Comparison of ENCODE assay signal across 39 cellular contexts in the genomic region with DNA sequence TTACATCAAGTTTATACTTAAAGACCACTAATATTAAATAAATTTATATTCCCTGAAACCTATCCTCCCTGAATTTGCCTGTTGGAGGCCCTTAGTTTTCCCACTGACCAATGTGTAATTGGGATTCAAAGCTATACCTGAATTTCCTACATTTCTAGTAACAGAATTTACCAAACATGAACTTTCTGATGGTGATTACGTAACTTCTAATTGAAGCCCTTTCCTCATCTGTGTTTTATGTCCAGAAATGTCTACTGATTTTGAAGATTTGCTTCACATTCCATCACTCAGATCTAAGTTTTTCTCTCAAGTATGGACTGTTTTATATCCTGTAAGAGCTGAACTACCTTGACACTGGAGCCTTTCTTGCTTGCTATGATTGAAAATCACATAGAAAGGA. TPM values are rescaled to one million over a fixed set of nuclear protein-coding genes. Genes with fewer than 3 reads are reported as not detected.
"Had no signal": no experiment of that assay in that cellular context is flagged by ENCODE, and none has a peak within 500 bp of the region (broad histone marks: within the 10 kb centered on the region; RNA-seq: fewer than 3 reads in every experiment).

No MANE protein-coding gene starts in this region.

- H3K4me3 Mint-ChIP-seq: activated B cell treated with CpG ODN at 0.5 μM for 24 hours; activated CD4-positive, alpha-beta memory T cell treated with anti-CD3 and anti-CD28 coated beads for 36 hours; activated CD4-positive, alpha-beta T cell treated with anti-CD3 and anti-CD28 coated beads, Interleukin-2, amount 10 ng/mL, durations not matched to agents 24 days and 14 days; activated CD8-positive, alpha-beta T cell treated with anti-CD3 and anti-CD28 coated beads for 36 hours; activated naive CD4-positive, alpha-beta T cell treated with anti-CD3 and anti-CD28 coated beads for 36 hours; activated naive CD8-positive, alpha-beta T cell treated with anti-CD3 and anti-CD28 coated beads for 36 hours; activated T-cell treated with anti-CD3 and anti-CD28 coated beads, Interleukin-2, amount 50 U/mL, for 4 hours; activated T-cell treated with anti-CD3 and anti-CD28 coated beads, Interleukin-2, amount 50 U/mL, for 72 hours; activated T-helper 1 cell treated with anti-CD3 and anti-CD28 coated beads, Interleukin-12 subunit alpha, Interleukin-12 subunit beta, Interleukin-2, Interleukin-4 antibody, amounts not matched to agents 30 ng/mL and 10 ng/mL and 1 ng/mL, durations not matched to agents 14 hours and 24 hours and 36 hours; activated T-helper 17 cell treated with anti-CD3 and anti-CD28 coated beads, Interleukin-2, amount 50 U/mL, for 72 hours; T-helper 1 cell treated with Interleukin-12 subunit alpha and Interleukin-12 subunit beta and Interleukin-4 antibody, amounts not matched to agents 30 μg/mL and 1 μg/mL, for 36 hours; T-helper 2 cell treated with Interferon-gamma antibody and Interleukin-4, amounts not matched to agents 5 μg/mL and 100 μg/mL, for 36 hours had no signal

- FAIRE-seq: astrocyte, TTC549 had no signal

- H3K27me3 ChIP-seq: adrenal gland, body of pancreas, brain microvascular endothelial cell, breast epithelium had no signal

- H3K9me3 ChIP-seq: adrenal gland, body of pancreas had no signal

- H3K27me3 Mint-ChIP-seq: activated B cell treated with CpG ODN at 0.5 μM for 24 hours; activated CD4-positive, alpha-beta memory T cell treated with anti-CD3 and anti-CD28 coated beads for 36 hours; activated CD4-positive, alpha-beta T cell treated with anti-CD3 and anti-CD28 coated beads, Interleukin-2, amount 10 ng/mL, durations not matched to agents 24 days and 14 days; activated CD8-positive, alpha-beta T cell treated with anti-CD3 and anti-CD28 coated beads for 36 hours; activated naive CD8-positive, alpha-beta T cell treated with anti-CD3 and anti-CD28 coated beads for 36 hours; activated T-helper 17 cell treated with anti-CD3 and anti-CD28 coated beads, Interleukin-2, amount 50 U/mL, for 72 hours had no signal

- DNase-seq: activated B cell treated with CpG ODN at 0.5 μM for 24 hours; activated CD4-positive, alpha-beta memory T cell treated with anti-CD3 and anti-CD28 coated beads for 36 hours; activated CD4-positive, alpha-beta T cell treated with anti-CD3 and anti-CD28 coated beads for 4 hours; activated CD4-positive, alpha-beta T cell treated with anti-CD3 and anti-CD28 coated beads, Interleukin-2, amount 10 ng/mL, durations not matched to agents 24 days and 14 days; activated CD4-positive, alpha-beta T cell treated with anti-CD3 and anti-CD28 coated beads, Interleukin-2, amount 50 U/mL, for 1 hour; activated CD4-positive, alpha-beta T cell treated with anti-CD3 and anti-CD28 coated beads, Interleukin-2, amount 50 U/mL, for 4 hours; activated CD4-positive, CD25-positive, alpha-beta regulatory T cell treated with anti-CD3 and anti-CD28 coated beads, Interleukin-2, amount 50 U/mL, for 72 hours; activated CD8-positive, alpha-beta memory T cell treated with anti-CD3 and anti-CD28 coated beads, Interleukin-2, amount 50 U/mL, for 4 hours; activated CD8-positive, alpha-beta T cell treated with anti-CD3 and anti-CD28 coated beads for 36 hours; activated effector memory CD4-positive, alpha-beta T cell treated with anti-CD3 and anti-CD28 coated beads, Interleukin-2, amount 50 U/mL, for 16 hours; activated gamma-delta T cell treated with Interleukin-2 at 50 U/mL for 16 hours; activated naive CD4-positive, alpha-beta T cell; activated naive CD4-positive, alpha-beta T cell treated with anti-CD3 and anti-CD28 coated beads for 36 hours; activated naive CD4-positive, alpha-beta T cell treated with anti-CD3 and anti-CD28 coated beads, Interleukin-2, amount 50 U/mL, for 16 hours; activated naive CD8-positive, alpha-beta T cell treated with anti-CD3 and anti-CD28 coated beads for 36 hours; activated T-cell treated with anti-CD3 and anti-CD28 coated beads for 4 hours; activated T-cell treated with anti-CD3 and anti-CD28 coated beads, Interleukin-2, amount 50 U/mL, for 1 hour; activated T-cell treated with anti-CD3 and anti-CD28 coated beads, Interleukin-2, amount 50 U/mL, for 4 hours; activated T-cell treated with anti-CD3 and anti-CD28 coated beads, Interleukin-2, amount 50 U/mL, for 72 hours; adrenal gland; amniotic stem cell; aorta; body of pancreas; brain microvascular endothelial cell; central memory CD4-positive, alpha-beta T cell; T-helper 1 cell; T-helper 2 cell; T-helper 9 cell had no signal

- H3K27ac Mint-ChIP-seq: activated B cell treated with CpG ODN at 0.5 μM for 24 hours; activated CD4-positive, alpha-beta memory T cell treated with anti-CD3 and anti-CD28 coated beads for 36 hours; activated CD4-positive, alpha-beta T cell treated with anti-CD3 and anti-CD28 coated beads, Interleukin-2, amount 10 ng/mL, durations not matched to agents 24 days and 14 days; activated CD8-positive, alpha-beta T cell treated with anti-CD3 and anti-CD28 coated beads for 36 hours; activated naive CD4-positive, alpha-beta T cell treated with anti-CD3 and anti-CD28 coated beads for 36 hours; activated naive CD8-positive, alpha-beta T cell treated with anti-CD3 and anti-CD28 coated beads for 36 hours; activated T-cell treated with anti-CD3 and anti-CD28 coated beads, Interleukin-2, amount 50 U/mL, for 72 hours; activated T-helper 1 cell treated with anti-CD3 and anti-CD28 coated beads, Interleukin-12 subunit alpha, Interleukin-12 subunit beta, Interleukin-2, Interleukin-4 antibody, amounts not matched to agents 30 ng/mL and 10 ng/mL and 1 ng/mL, durations not matched to agents 14 hours and 24 hours and 36 hours; activated T-helper 17 cell treated with anti-CD3 and anti-CD28 coated beads, Interleukin-2, amount 50 U/mL, for 72 hours; T-helper 1 cell treated with Interleukin-12 subunit alpha and Interleukin-12 subunit beta and Interleukin-4 antibody, amounts not matched to agents 30 μg/mL and 1 μg/mL, for 36 hours; T-helper 2 cell treated with Interferon-gamma antibody and Interleukin-4, amounts not matched to agents 5 μg/mL and 100 μg/mL, for 36 hours had no signal

- H3K27ac ChIP-seq: adrenal gland, body of pancreas, brain microvascular endothelial cell, breast epithelium, VCaP had no signal

- H3K4me1 Mint-ChIP-seq: activated B cell treated with CpG ODN at 0.5 μM for 24 hours; activated CD4-positive, alpha-beta T cell treated with anti-CD3 and anti-CD28 coated beads, Interleukin-2, amount 10 ng/mL, durations not matched to agents 24 days and 14 days had no signal

- H3K4me3 ChIP-seq: adrenal gland, body of pancreas, breast epithelium had no signal

- ATAC-seq: activated CD8-positive, alpha-beta T cell treated with anti-CD3 and anti-CD28 coated beads for 36 hours; activated naive CD4-positive, alpha-beta T cell treated with anti-CD3 and anti-CD28 coated beads, Interleukin-2, amount 50 U/mL, for 72 hours; activated T-cell treated with anti-CD3 and anti-CD28 coated beads, Interleukin-2, amount 50 U/mL, for 4 hours; activated T-cell treated with anti-CD3 and anti-CD28 coated beads, Interleukin-2, amount 50 U/mL, for 72 hours; activated T-helper 17 cell treated with anti-CD3 and anti-CD28 coated beads, Interleukin-2, amount 50 U/mL, for 72 hours; body of pancreas had no signal

- H3K4me1 ChIP-seq: adrenal gland, body of pancreas, breast epithelium had no signal

RNA-seq across cellular contexts. Expression of gene BTNL8, which starts 50.7 kb away (rescaled TPM):
- total RNA-seq: activated B cell treated with CpG ODN at 0.5 μM for 24 hours; activated CD4-positive, alpha-beta memory T cell treated with anti-CD3 and anti-CD28 coated beads for 36 hours; activated CD4-positive, alpha-beta T cell treated with anti-CD3 and anti-CD28 coated beads, Interleukin-2, amount 10 ng/mL, durations not matched to agents 24 days and 14 days; activated CD8-positive, alpha-beta memory T cell treated with anti-CD3 and anti-CD28 coated beads for 36 hours; activated CD8-positive, alpha-beta T cell treated with anti-CD3 and anti-CD28 coated beads for 36 hours; activated naive CD4-positive, alpha-beta T cell treated with anti-CD3 and anti-CD28 coated beads for 36 hours; activated naive CD4-positive, alpha-beta T cell treated with anti-CD3 and anti-CD28 coated beads, Interleukin-2, amount 50 U/mL, for 72 hours; activated T-cell treated with anti-CD3 and anti-CD28 coated beads, Interleukin-2, amount 50 U/mL, for 4 hours; activated T-helper 1 cell treated with anti-CD3 and anti-CD28 coated beads, Interleukin-12 subunit alpha, Interleukin-12 subunit beta, Interleukin-2, Interleukin-4 antibody, amounts not matched to agents 30 ng/mL and 10 ng/mL and 1 ng/mL, durations not matched to agents 14 hours and 24 hours and 36 hours; astrocyte; cerebellum had no signal
